ENCODE assay signal across 9 cellular contexts in genomic region chr2:6909431-6910385, GRCh38. TPM values are rescaled to one million over a fixed set of nuclear protein-coding genes. Genes with fewer than 3 reads are reported as not detected.
DNase-seq lines count a peak whose midpoint lies in the region; ATAC-seq and FAIRE-seq lines count a peak whose summit lies in the region.
"Had no signal": no experiment of that assay in that cellular context is flagged by ENCODE, and none has a peak within 500 bp of the region (broad histone marks: within the 10 kb centered on the region; RNA-seq: fewer than 3 reads in every experiment).

No MANE protein-coding gene starts in this region.

- peak; percentile 99 for ATAC-seq in GM21717 (IDR thresholded peaks at IDR 0.05; ENCODE audit: unreplicated experiment)
- peak; percentile 98 for ATAC-seq in central memory CD8-positive, alpha-beta T cell (replicated peaks; ENCODE audit: extremely low read depth, poor library complexity, severe bottlenecking)

- H3K36me3 Mint-ChIP-seq in central memory CD8-positive, alpha-beta T cell (ENCODE audit: insufficient read depth), result peaks cover 5% of the 10 kb centered on the region

- no peaks in the 10 kb centered on the region for H3K27me3 Mint-ChIP-seq in central memory CD8-positive, alpha-beta T cell

- H3K4me3 Mint-ChIP-seq in central memory CD8-positive, alpha-beta T cell, result peak overlapping the region; percentile 64
- H3K4me3 Mint-ChIP-seq: nephron had no signal

- no peak for DNase-seq in GM18507 (ENCODE audit: extremely low spot score, insufficient read length, low read depth)
- peak; percentile 45 for DNase-seq in KG1 (lab: John Stamatoyannopoulos, UW)
- peak in 1 of 2 donors; percentile 27 for DNase-seq in central memory CD8-positive, alpha-beta T cell (ENCODE audit: low spot score in 2 of 2)
- no peak for DNase-seq in AG08395 (ENCODE audit: low spot score)
- DNase-seq in occipital lobe (lab: John Stamatoyannopoulos, UW), result no peak
- DNase-seq in stimulated activated CD4-positive, alpha-beta T cell treated with anti-CD3 and anti-CD28 coated beads, Interleukin-1b, Interleukin-23, amount 100 ng/mL, for 48 hours, result no peak
- no peak for DNase-seq in NCI-H2171 (lab: John Stamatoyannopoulos, UW)

- FAIRE-seq in GM18507 (lab: Jason Lieb, UNC), result peak; percentile 93

- H3K27ac Mint-ChIP-seq in central memory CD8-positive, alpha-beta T cell (ENCODE audit: low read depth), result peak overlapping the region; percentile 85
- H3K27ac Mint-ChIP-seq: nephron had no signal

- peaks cover 80% of the 10 kb centered on the region for H3K4me1 Mint-ChIP-seq in central memory CD8-positive, alpha-beta T cell

- no peaks in the 10 kb centered on the region for H3K9me3 Mint-ChIP-seq in central memory CD8-positive, alpha-beta T cell

RNA-seq across cellular contexts. Expression of gene RNF144A, which starts 7.5 kb away (rescaled TPM):
- total RNA-seq in occipital lobe, result 41.5 TPM

RNA-seq across cellular contexts. Expression of gene RSAD2, which starts 32.1 kb away (rescaled TPM):
- 6.9 TPM for total RNA-seq in occipital lobe

RNA-seq across cellular contexts. Expression of gene CMPK2, which starts 44.0 kb away (rescaled TPM):
- 10.9 TPM for total RNA-seq in occipital lobe
